In the genomic region with DNA sequence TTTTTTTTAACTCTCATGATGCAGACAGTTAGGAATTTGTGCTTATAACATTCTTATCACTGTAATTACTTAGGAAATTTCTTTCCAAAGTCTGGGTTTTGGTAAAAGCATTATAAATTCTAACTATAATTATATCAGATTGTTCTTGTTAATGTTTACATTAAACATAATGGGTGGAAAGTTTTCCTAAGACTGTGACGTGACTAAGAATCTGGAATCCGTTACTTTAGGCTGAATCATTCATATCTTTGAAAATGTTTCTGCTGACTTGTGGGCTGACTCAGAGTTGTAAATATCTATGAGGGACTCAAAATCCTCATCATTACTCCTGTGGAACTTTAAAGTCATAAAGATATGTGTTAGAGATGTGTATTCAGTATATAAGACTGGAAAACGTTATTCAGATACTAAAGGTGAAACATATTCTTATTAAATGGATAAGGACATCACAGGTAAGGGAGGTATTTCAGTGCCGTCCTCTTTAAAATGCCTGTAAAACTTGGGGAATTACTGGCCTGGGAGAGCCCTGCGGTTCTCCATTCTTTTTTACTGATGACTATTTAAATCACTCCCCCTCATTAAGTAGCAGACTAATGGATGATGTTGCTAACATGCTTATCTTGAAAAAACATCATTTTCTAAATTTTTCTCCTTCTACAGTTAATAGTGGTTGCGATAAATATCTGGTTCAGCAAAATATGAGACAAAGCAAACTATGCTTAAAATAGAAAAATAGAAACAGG, we compare ENCODE assay signal across 9 cellular contexts.
DNase-seq lines count a peak whose midpoint lies in the region; ATAC-seq and TF ChIP-seq lines count a peak whose summit lies in the region.
"Had no signal": no experiment of that assay in that cellular context is flagged by ENCODE, and none has a peak within 500 bp of the region (broad histone marks: within the 10 kb centered on the region; RNA-seq: fewer than 3 reads in every experiment).

No MANE protein-coding gene starts in this region.

- H3K23ac ChIP-seq in trophoblast cell (ENCODE audit: low read length) = no peak overlapping the region

- H3K79me2 ChIP-seq in trophoblast cell (ENCODE audit: control insufficient read depth, insufficient read depth, low read length, poor library complexity) = no peaks in the 10 kb centered on the region

- H3K4me3 Mint-ChIP-seq in activated T-cell treated with anti-CD3 and anti-CD28 coated beads, Interleukin-2, amount 50 U/mL, for 72 hours = no peak overlapping the region
- H3K4me3 Mint-ChIP-seq in T-helper 17 cell = no peak overlapping the region

- H2BK12ac ChIP-seq in trophoblast cell (ENCODE audit: low read length) = no peak overlapping the region

- H3K4me1 ChIP-seq in RWPE2 (ENCODE audit: insufficient read depth, poor library complexity, severe bottlenecking) (peaks cover 15% of the 10 kb centered on the region), trophoblast cell (ENCODE audit: control insufficient read depth in 1 of 2, insufficient read depth in 2 of 2, low read length in 2 of 2) (no peaks in the 10 kb centered on the region)

- no peak overlapping the region for H4K91ac ChIP-seq in trophoblast cell (ENCODE audit: low read depth, low read length)

- H3K27me3 ChIP-seq in RWPE2 (ENCODE audit: insufficient read depth, poor library complexity, severe bottlenecking) (no peaks in the 10 kb centered on the region), trophoblast cell (ENCODE audit: insufficient read depth, low read length) (no peaks in the 10 kb centered on the region)

- no peak overlapping the region for H2BK120ac ChIP-seq in trophoblast cell (ENCODE audit: insufficient read depth, low read length, poor library complexity)

- H3K4me3 ChIP-seq in RWPE2 (ENCODE audit: severe bottlenecking) (no peak overlapping the region), trophoblast cell (ENCODE audit: low read depth, low read length) (no peak overlapping the region)

- DNase-seq in EH (ENCODE audit: low read depth) (peak; percentile 99), RWPE2 (ENCODE audit: low spot score) (no peak), fibroblast of gingiva (ENCODE audit: low read depth) (peak; percentile 95), trophoblast cell (peak; percentile 22 to 79), NCI-H510A (lab: John Stamatoyannopoulos, UW) (no peak), T-helper 17 cell (no peak)
- no peak for DNase-seq in activated CD4-positive, alpha-beta T cell treated with anti-CD3 and anti-CD28 coated beads for 4 hours
- no peak for DNase-seq in activated T-cell treated with anti-CD3 and anti-CD28 coated beads, Interleukin-2, amount 50 U/mL, for 72 hours
- DNase-seq: WERI-Rb-1 had no signal

- H3K9ac ChIP-seq in trophoblast cell (ENCODE audit: low read length) = no peak overlapping the region

- no peaks in the 10 kb centered on the region for H3K4me1 Mint-ChIP-seq in activated T-cell treated with anti-CD3 and anti-CD28 coated beads, Interleukin-2, amount 50 U/mL, for 72 hours (ENCODE audit: low read depth)
- no peaks in the 10 kb centered on the region for H3K4me1 Mint-ChIP-seq in T-helper 17 cell

- peaks cover 22% of the 10 kb centered on the region for H3K27me3 Mint-ChIP-seq in activated T-cell treated with anti-CD3 and anti-CD28 coated beads, Interleukin-2, amount 50 U/mL, for 72 hours (ENCODE audit: low read depth)
- peaks cover 53% of the 10 kb centered on the region for H3K27me3 Mint-ChIP-seq in T-helper 17 cell

- WGBS in trophoblast cell (ENCODE audit: extremely low coverage, insufficient coverage, insufficient read length) = no CpG with 5 or more reads among the region's 6 CpGs

- ATAC-seq in RWPE2 (ENCODE audit: low read depth) = peak; percentile 93
- no peak for ATAC-seq in activated T-cell treated with anti-CD3 and anti-CD28 coated beads, Interleukin-2, amount 50 U/mL, for 72 hours (replicated peaks in 1 of 2)
- no peak for ATAC-seq in T-helper 17 cell

- no peak overlapping the region for H3K4ac ChIP-seq in trophoblast cell (ENCODE audit: low read depth, low read length)

- no peak overlapping the region for H3K4me2 ChIP-seq in trophoblast cell (ENCODE audit: low read length)

- H2BK5ac ChIP-seq in trophoblast cell (ENCODE audit: low read depth, low read length, poor library complexity) = no peak overlapping the region

- no peak overlapping the region for H4K8ac ChIP-seq in trophoblast cell (ENCODE audit: low read depth, low read length)

- H4K12ac ChIP-seq in trophoblast cell (ENCODE audit: low read depth, low read length) = no peak overlapping the region

- H3K9me3 ChIP-seq in RWPE2 (ENCODE audit: severe bottlenecking) = no peaks in the 10 kb centered on the region
- no peaks in the 10 kb centered on the region for H3K9me3 ChIP-seq in trophoblast cell (ENCODE audit: insufficient read depth, low read depth, low read length)
- no peaks in the 10 kb centered on the region for H3K9me3 ChIP-seq in T-helper 17 cell (ENCODE audit: control insufficient read depth, low read length, poor library complexity, severe bottlenecking)

- no peak overlapping the region for H2AFZ ChIP-seq in trophoblast cell (ENCODE audit: insufficient read depth, low read length, poor library complexity)

- H3K18ac ChIP-seq in trophoblast cell (ENCODE audit: low read length) = no peak overlapping the region

- no peak overlapping the region for H3K27ac Mint-ChIP-seq in activated T-cell treated with anti-CD3 and anti-CD28 coated beads, Interleukin-2, amount 50 U/mL, for 72 hours
- no peak overlapping the region for H3K27ac Mint-ChIP-seq in T-helper 17 cell

- H3K27ac ChIP-seq in RWPE2 (ENCODE audit: poor library complexity, severe bottlenecking) = peak overlapping the region; percentile 61
- H3K27ac ChIP-seq in trophoblast cell (ENCODE audit: low read depth, low read length) = no peak overlapping the region
- H3K27ac ChIP-seq: WERI-Rb-1 had no signal

- no peaks in the 10 kb centered on the region for H3K9me3 Mint-ChIP-seq in activated T-cell treated with anti-CD3 and anti-CD28 coated beads, Interleukin-2, amount 50 U/mL, for 72 hours

- H2AK5ac ChIP-seq in trophoblast cell (ENCODE audit: low read length) = no peak overlapping the region

- H3K36me3 Mint-ChIP-seq in activated T-cell treated with anti-CD3 and anti-CD28 coated beads, Interleukin-2, amount 50 U/mL, for 72 hours (ENCODE audit: insufficient read depth in 2 of 2) = no peaks in the 10 kb centered on the region
- H3K36me3 Mint-ChIP-seq in T-helper 17 cell (ENCODE audit: low read depth) = no peaks in the 10 kb centered on the region

- peaks cover 2% of the 10 kb centered on the region for H3K79me1 ChIP-seq in trophoblast cell (ENCODE audit: low read length)

- H3K36me3 ChIP-seq in RWPE2 (ENCODE audit: low read depth) = no peaks in the 10 kb centered on the region
- no peaks in the 10 kb centered on the region for H3K36me3 ChIP-seq in trophoblast cell (ENCODE audit: control insufficient read depth in 1 of 2, insufficient read depth in 2 of 2, low read length in 2 of 2)
- H3K36me3 ChIP-seq: WERI-Rb-1 had no signal

- H3K14ac ChIP-seq in trophoblast cell (ENCODE audit: low read length) = no peak overlapping the region

- TF ChIP-seq CTCF in RWPE2 (IDR thresholded peaks at IDR 0.05; ENCODE audit: poor library complexity, severe bottlenecking) = no peak

Comparison
In these comparisons a context has a peak if more than half of its experiments do, and no peak if none do; other contexts are left out.
1. DNase-seq: peak in EH (single experiment), fibroblast of gingiva (single experiment) and trophoblast cell (2 of 2); none in RWPE2 (single experiment), NCI-H510A (single experiment), activated CD4-positive, alpha-beta T cell treated with anti-CD3 and anti-CD28 coated beads for 4 hours (0 of 2), activated T-cell treated with anti-CD3 and anti-CD28 coated beads, Interleukin-2, amount 50 U/mL, for 72 hours (0 of 2) and T-helper 17 cell (0 of 3).